ENCODE assay signal across 24 cellular contexts in genomic region chr14:66782853-66783252, GRCh38.
"Had no signal": no experiment of that assay in that cellular context is flagged by ENCODE, and none has a peak within 500 bp of the region (broad histone marks: within the 10 kb centered on the region; RNA-seq: fewer than 3 reads in every experiment).

No MANE protein-coding gene starts in this region.

- H3K36me3 ChIP-seq: adrenal gland, gastroesophageal sphincter, left ventricle myocardium inferior, transverse colon had no signal

- DNase-seq: activated CD4-positive, alpha-beta memory T cell treated with anti-CD3 and anti-CD28 coated beads for 36 hours; activated CD4-positive, alpha-beta T cell treated with anti-CD3 and anti-CD28 coated beads, Interleukin-2, amount 10 ng/mL, durations not matched to agents 24 days and 14 days; activated CD4-positive, CD25-positive, alpha-beta regulatory T cell treated with anti-CD3 and anti-CD28 coated beads, Interleukin-2, amount 50 U/mL, for 72 hours; activated CD8-positive, alpha-beta memory T cell treated with anti-CD3 and anti-CD28 coated beads, Interleukin-2, amount 50 U/mL, for 4 hours; activated effector memory CD4-positive, alpha-beta T cell treated with anti-CD3 and anti-CD28 coated beads, Interleukin-2, amount 50 U/mL, for 16 hours; activated naive CD4-positive, alpha-beta T cell treated with anti-CD3 and anti-CD28 coated beads for 36 hours; activated naive CD8-positive, alpha-beta T cell treated with anti-CD3 and anti-CD28 coated beads for 36 hours; activated T-cell treated with anti-CD3 and anti-CD28 coated beads, Interleukin-2, amount 50 U/mL, for 1 hour; adrenal gland; aorta; body of pancreas; dermis blood vessel endothelial cell; effector CD8-positive, alpha-beta T cell; hippocampal formation; left ventricle myocardium inferior; stimulated activated CD4-positive, alpha-beta T cell treated with anti-CD3 and anti-CD28 coated beads, Interleukin-12 subunit alpha, Interleukin-12 subunit beta, amount 100 ng/mL, for 4 hours; stimulated activated CD4-positive, alpha-beta T cell treated with anti-CD3 and anti-CD28 coated beads, Interleukin-4, amount 100 ng/mL, for 1 hour; stimulated activated naive CD8-positive, alpha-beta T cell treated with anti-CD3 and anti-CD28 coated beads, Interleukin-15, Interleukin-2, amounts not matched to agents 100 U/mL and 50 U/mL, for 24 hours; testis; transverse colon had no signal

- H3K4me1 ChIP-seq: adrenal gland, body of pancreas, gastroesophageal sphincter, left ventricle myocardium inferior, testis, transverse colon had no signal

- H3K9me3 ChIP-seq: adrenal gland, body of pancreas, gastroesophageal sphincter, left ventricle myocardium inferior, testis, transverse colon had no signal

- ATAC-seq: body of pancreas; gastroesophageal sphincter; sciatic nerve; stimulated activated naive CD8-positive, alpha-beta T cell treated with anti-CD3 and anti-CD28 coated beads, Interleukin-15, Interleukin-2, amounts not matched to agents 100 U/mL and 50 U/mL, for 24 hours had no signal

- H3K27ac ChIP-seq: adrenal gland, body of pancreas, gastroesophageal sphincter, left ventricle myocardium inferior, skin epidermis, testis, transverse colon had no signal

- H3K27me3 ChIP-seq: adrenal gland, body of pancreas, gastroesophageal sphincter, testis, transverse colon had no signal

- H3K4me3 ChIP-seq: adrenal gland, body of pancreas, gastroesophageal sphincter, left ventricle myocardium inferior, lung, skin epidermis, testis, transverse colon had no signal
